In genomic region chr13:50550151-50550550, GRCh38 we compare ENCODE assay signal across 3 cellular contexts.
TF ChIP-seq lines count a peak whose summit lies in the region.

No MANE protein-coding gene starts in this region.

TF ChIP-seq in HepG2, 621 proteins besides CTCF, POLR2A, EP300 and RAD21:
- TF ChIP-seq ZNF431 (CRISPR knock-in tag; IDR thresholded peaks at IDR 0.05; ENCODE audit: borderline replicate concordance, low read depth) (no peak), MAFK (conservative IDR thresholded peaks at IDR 0.05 in 1 of 2, IDR thresholded peaks at IDR 0.05 in 1 of 2; ENCODE audit: low read length in 2 of 2) (peak; percentile 52 to 71), USF2 (IDR thresholded peaks at IDR 0.05; ENCODE audit: low read depth, low read length) (no peak), USF2 (CRISPR knock-in tag; IDR thresholded peaks at IDR 0.05; ENCODE audit: borderline replicate concordance) (no peak), MAFF (IDR thresholded peaks at IDR 0.05; ENCODE audit: low read depth, low read length) (peak; percentile 51)

TF ChIP-seq in IMR-90, 13 proteins besides CTCF, POLR2A, EP300 and RAD21:
- peak; percentile 43 for TF ChIP-seq MAFK (IDR thresholded peaks at IDR 0.05; ENCODE audit: low read depth, low read length)
- TF ChIP-seq RFX5 (IDR thresholded peaks at IDR 0.05; ENCODE audit: low read depth, low read length), result no peak

TF ChIP-seq in K562, 482 proteins besides CTCF, POLR2A, EP300 and RAD21:
- TF ChIP-seq NR3C1 (CRISPR knock-in tag; IDR thresholded peaks at IDR 0.05) (no peak), MXD1 (CRISPR knock-in tag; IDR thresholded peaks at IDR 0.05; ENCODE audit: borderline replicate concordance, poor library complexity, severe bottlenecking) (no peak), ZNF316 (IDR thresholded peaks at IDR 0.05) (peak; percentile 28; the same call in 1 of the 2 replicates), NFIX (CRISPR knock-in tag; IDR thresholded peaks at IDR 0.05; ENCODE audit: low read depth) (no peak)
